19 cellular contexts compared by ENCODE assay signal in the genomic region with DNA sequence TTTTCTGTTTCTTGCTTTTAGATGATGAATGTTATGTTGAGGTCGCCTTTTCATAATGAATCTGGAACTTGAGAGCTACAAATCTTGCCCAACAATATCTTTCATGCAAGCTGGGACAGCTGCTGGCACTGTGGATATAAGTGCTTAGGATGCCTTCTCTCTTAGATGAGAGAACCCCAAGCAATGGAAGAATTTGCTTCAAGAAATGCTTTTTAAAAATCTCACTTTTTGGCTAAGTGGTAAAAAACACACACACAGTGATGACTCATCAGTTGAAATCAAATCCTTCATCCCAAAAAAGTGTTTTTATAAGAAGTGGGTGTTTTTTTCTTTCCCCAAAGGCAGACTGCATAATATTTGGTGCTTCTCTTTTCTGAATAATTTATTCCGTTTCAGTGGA. TPM values are rescaled to one million over a fixed set of nuclear protein-coding genes. Genes with fewer than 3 reads are reported as not detected.
DNase-seq lines count a peak whose midpoint lies in the region; ATAC-seq, FAIRE-seq and TF ChIP-seq lines count a peak whose summit lies in the region.
"Had no signal": no experiment of that assay in that cellular context is flagged by ENCODE, and none has a peak within 500 bp of the region (broad histone marks: within the 10 kb centered on the region; RNA-seq: fewer than 3 reads in every experiment).

No MANE protein-coding gene starts in this region.

- intact Hi-C loops in ovary (cut with DNase I) = loop anchor here in 1 of 4 donors (10.0 kb wide), 1 partner anchor 81 kb away; no protein-coding TSS in a partner anchor

- TF ChIP-seq RAD21 in A549 (conservative IDR thresholded peaks at IDR 0.05 in 1 of 2, IDR thresholded peaks at IDR 0.05 in 1 of 2) = no peak

- 75% methylated on average over 2 of the region's 2 CpGs for WGBS in A549 (ENCODE audit: missing lambda C conversion rate)
- 20 to 29% (median 24%) methylated on average over 2 of the region's 2 CpGs for WGBS in ovary, 3 donors

- DNase-seq in A549 (ENCODE audit: low read depth in 1 of 2, low spot score in 1 of 2) = no peak
- peak; percentile 30 for DNase-seq in RPMI7951 (ENCODE audit: low read depth)
- peak; percentile 82 for DNase-seq in fibroblast of mammary gland (ENCODE audit: low read depth)
- no peak for DNase-seq in ovary
- DNase-seq in NCI-H526 treated with DMSO at 0.1 percent for 48 hours (lab: John Stamatoyannopoulos, UW) = no peak
- no peak for DNase-seq in NCI-H1694 (lab: John Stamatoyannopoulos, UW)
- DNase-seq in effector CD8-positive, alpha-beta T cell (lab: John Stamatoyannopoulos, UW) = no peak
- DNase-seq in erythroblast (lab: John Stamatoyannopoulos, UW) = no peak
- DNase-seq: activated CD4-positive, alpha-beta T cell treated with anti-CD3 and anti-CD28 coated beads for 1 hour; activated T-cell treated with anti-CD3 and anti-CD28 coated beads, Interleukin-2, amount 50 U/mL, for 48 hours; Calu3; effector memory CD8-positive, alpha-beta T cell; lower lobe of right lung; NCI-H2171 treated with DMSO at 0.1 percent for 48 hours; T-helper 1 cell had no signal

- TF ChIP-seq EP300 in A549 (IDR thresholded peaks at IDR 0.05) (no peak), ovary (IDR thresholded peaks at IDR 0.05) (no peak)

- no peak for TF ChIP-seq CTCF in A549 (IDR thresholded peaks at IDR 0.05)
- no peak for TF ChIP-seq CTCF in fibroblast of mammary gland (conservative IDR thresholded peaks at IDR 0.05; ENCODE audit: control insufficient read depth, insufficient read depth, low read depth, low read length)
- TF ChIP-seq CTCF in ovary (IDR thresholded peaks at IDR 0.05) = no peak

- no peak overlapping the region for H3K4me2 ChIP-seq in A549
- H3K4me2 ChIP-seq: neural progenitor cell had no signal

- H3K4me3 ChIP-seq in A549 (no peak overlapping the region), fibroblast of mammary gland (ENCODE audit: control insufficient read depth, low read depth, low read length) (no peak overlapping the region), ovary (no peak overlapping the region)
- H3K4me3 ChIP-seq: lower lobe of right lung, neural progenitor cell had no signal

- 0 out of 6 replicates have a peak overlapping the region, but pooled peaks of 1 of the 2 experiments have one; percentile 11 for H3K27ac ChIP-seq in A549
- peak overlapping the region; percentile 59 to 76 for H3K27ac ChIP-seq in ovary
- H3K27ac ChIP-seq: neural progenitor cell had no signal

- no peak for FAIRE-seq in A549 (lab: Jason Lieb, UNC)
- FAIRE-seq: A204.1, HTR-8/SVneo had no signal

- H3K9me3 ChIP-seq in A549 (no peaks in the 10 kb centered on the region; the same call in 2 of the 3 replicates), ovary (no peaks in the 10 kb centered on the region)
- H3K9me3 ChIP-seq: lower lobe of right lung had no signal

- TF ChIP-seq POLR2A in A549 (IDR thresholded peaks at IDR 0.05; ENCODE audit: low read length) = no peak
- no peak for TF ChIP-seq POLR2A in ovary (IDR thresholded peaks at IDR 0.05)
- TF ChIP-seq POLR2A in erythroblast (IDR thresholded peaks at IDR 0.05; ENCODE audit: low read length) = no peak

- no peaks in the 10 kb centered on the region for H3K27me3 ChIP-seq in ovary
- H3K27me3 ChIP-seq: neural progenitor cell had no signal

- CTCF ChIA-PET in A549 (lab: Yijun Ruan, JAX) = interaction anchor here (1.3 to 1.5 kb wide), 4 partner anchors 18 to 79 kb away, joined by 3 read pairs; no protein-coding TSS in a partner anchor

- H3K4me1 ChIP-seq in A549 (no peaks in the 10 kb centered on the region), ovary (ENCODE audit: insufficient read depth) (peaks cover 17% of the 10 kb centered on the region)
- H3K4me1 ChIP-seq: neural progenitor cell had no signal

- POLR2A ChIA-PET in A549 (lab: Yijun Ruan, JAX) = no interaction called here

- ATAC-seq in A549 = no peak
- ATAC-seq: effector memory CD8-positive, alpha-beta T cell; HCT116; lower lobe of right lung had no signal

- no peaks in the 10 kb centered on the region for H3K36me3 ChIP-seq in ovary
- H3K36me3 ChIP-seq: lower lobe of right lung, neural progenitor cell had no signal

TF ChIP-seq in A549, 52 proteins besides CTCF, POLR2A, EP300 and RAD21:
- TF ChIP-seq, protein P1, sequence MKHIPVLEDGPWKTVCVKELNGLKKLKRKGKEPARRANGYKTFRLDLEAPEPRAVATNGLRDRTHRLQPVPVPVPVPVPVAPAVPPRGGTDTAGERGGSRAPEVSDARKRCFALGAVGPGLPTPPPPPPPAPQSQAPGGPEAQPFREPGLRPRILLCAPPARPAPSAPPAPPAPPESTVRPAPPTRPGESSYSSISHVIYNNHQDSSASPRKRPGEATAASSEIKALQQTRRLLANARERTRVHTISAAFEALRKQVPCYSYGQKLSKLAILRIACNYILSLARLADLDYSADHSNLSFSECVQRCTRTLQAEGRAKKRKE (CRISPR knock-in tag; IDR thresholded peaks at IDR 0.05; ENCODE audit: low read depth) = no peak
- TF ChIP-seq HDAC2 (IDR thresholded peaks at IDR 0.05) (no peak), FOSL2 (IDR thresholded peaks at IDR 0.05) (no peak), FOSL2 (CRISPR knock-in tag; IDR thresholded peaks at IDR 0.05) (peak; percentile 84), BHLHE40 (IDR thresholded peaks at IDR 0.05; ENCODE audit: low read depth, low read length) (no peak), CBX2 (IDR thresholded peaks at IDR 0.05; ENCODE audit: borderline replicate concordance, low read depth) (no peak), MYC (IDR thresholded peaks at IDR 0.05; ENCODE audit: borderline replicate concordance, low read length) (no peak), NR3C1 (IDR thresholded peaks at IDR 0.05) (no peak)
- TF ChIP-seq, protein P2, sequence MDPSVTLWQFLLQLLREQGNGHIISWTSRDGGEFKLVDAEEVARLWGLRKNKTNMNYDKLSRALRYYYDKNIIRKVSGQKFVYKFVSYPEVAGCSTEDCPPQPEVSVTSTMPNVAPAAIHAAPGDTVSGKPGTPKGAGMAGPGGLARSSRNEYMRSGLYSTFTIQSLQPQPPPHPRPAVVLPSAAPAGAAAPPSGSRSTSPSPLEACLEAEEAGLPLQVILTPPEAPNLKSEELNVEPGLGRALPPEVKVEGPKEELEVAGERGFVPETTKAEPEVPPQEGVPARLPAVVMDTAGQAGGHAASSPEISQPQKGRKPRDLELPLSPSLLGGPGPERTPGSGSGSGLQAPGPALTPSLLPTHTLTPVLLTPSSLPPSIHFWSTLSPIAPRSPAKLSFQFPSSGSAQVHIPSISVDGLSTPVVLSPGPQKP (IDR thresholded peaks at IDR 0.05; ENCODE audit: low read depth, low read length) = no peak

RNA-seq across cellular contexts. Expression of a gene that starts 38.4 kb away (rescaled TPM):
- 0.04 and 0.08 TPM in 2 replicates for polyA plus RNA-seq in A549 (2011; rRNA removed)
- 0.01 and 0.04 TPM in 2 replicates for polyA plus RNA-seq in A549 (2012; cell fraction: cytosol; rRNA removed)
- polyA plus RNA-seq in A549 (2012; cell fraction: nucleus; rRNA removed) = 0.02 TPM in 1 of 2 replicates, not detected in the other
- polyA plus RNA-seq in A549 (2017; fragmentation: RNase III; extraction: RNeasy Plus Mini Kit Qiagen cat#74134 plus additional on column Dnase treatment) = not detected in 3 replicates
- 0.50 and 0.73 TPM in 2 replicates for polyA minus RNA-seq in A549 (2011; rRNA and poly(A)+ RNA removed)
- total RNA-seq in RPMI7951 (2014; rRNA removed; shearing (Covaris generic)) = 0.12 TPM in 1 of 2 replicates, not detected in the other
- 100 to 1,000 TPM in 1 of 7 donors, 10 to 100 TPM in 6; 14.5 to 118 (median 23.6) TPM for total RNA-seq in ovary
- 10 to 100 TPM; 28.5 to 33.7 TPM for polyA plus RNA-seq in ovary
- total RNA-seq: Calu3 had no signal

Comparison
In these comparisons a context has a peak if more than half of its experiments do, and no peak if none do; other contexts are left out.
1. DNase-seq: peak in RPMI7951 (single experiment) and fibroblast of mammary gland (single experiment); none in A549 (0 of 2), ovary (0 of 5), NCI-H526 treated with DMSO at 0.1 percent for 48 hours (single experiment), NCI-H1694 (single experiment), effector CD8-positive, alpha-beta T cell (single experiment) and erythroblast (0 of 2).
2. RNA of a gene that starts 38.4 kb away (total RNA-seq): 14.5 to 118 TPM in ovary; 0.12 TPM in RPMI7951; every median in the first group is over 10 times any median in the second.